In genomic region chr11:24496728-24497396, GRCh38 we compare ENCODE assay signal across 8 cellular contexts. TPM values are rescaled to one million over a fixed set of nuclear protein-coding genes. Genes with fewer than 3 reads are reported as not detected.
A peak's percentile ranks its signal among the peaks of the same experiment; 100 is the strongest.
DNase-seq lines count a peak whose midpoint lies in the region; ATAC-seq and TF ChIP-seq lines count a peak whose summit lies in the region.

Gene LUZP2, plus strand, starts transcription at chr11:24497053.

- ATAC-seq in GM19035 (IDR thresholded peaks at IDR 0.05; ENCODE audit: unreplicated experiment): no peak

- no peak within 1 kb of the TSS for H3K27ac ChIP-seq in vagina

- peak; percentile 14 for DNase-seq in AG08395 (ENCODE audit: low spot score)
- peak; percentile 43 to 73 for DNase-seq in NCI-H2081 (lab: John Stamatoyannopoulos, UW)
- peak; percentile 79 for DNase-seq in ecto neural progenitor cell (ENCODE audit: low spot score)
- DNase-seq in medulla oblongata (ENCODE audit: extremely low spot score): peak; percentile 57
- no peak for DNase-seq in vagina (ENCODE audit: extremely low spot score in 2 of 2)
- no peak for DNase-seq in SIG-M5 (lab: John Stamatoyannopoulos, UW)
- DNase-seq in GM10248 (ENCODE audit: extremely low spot score): no peak

- POLR2A ChIA-PET in GM10248 (lab: Yijun Ruan, JAX): no interaction called here

- H3K4me3 ChIP-seq in vagina: peak within 1 kb of the TSS; percentile 15 to 26

- TF ChIP-seq CTCF in vagina (IDR thresholded peaks at IDR 0.05): no peak
- no peak for TF ChIP-seq CTCF in GM10248 (IDR thresholded peaks at IDR 0.05; ENCODE audit: control extremely low read depth, extremely low read depth, low read depth, missing control alignments)

- intact Hi-C loops in vagina (cut with DNase I): no loop called here

- no peaks in the 10 kb centered on the region for H3K27me3 ChIP-seq in vagina

- H3K4me1 ChIP-seq in vagina: peaks cover 10% of the 10 kb centered on the region

- no peaks in the 10 kb centered on the region for H3K36me3 ChIP-seq in vagina

- TF ChIP-seq POLR2A in vagina (IDR thresholded peaks at IDR 0.05): no peak

- H3K9me3 ChIP-seq in vagina: no peaks in the 10 kb centered on the region

- CTCF ChIA-PET in GM10248 (lab: Yijun Ruan, JAX): interaction anchor here (1.2 kb wide), 1 partner anchor 9 kb away, joined by 4 read pairs; no protein-coding TSS in a partner anchor

RNA-seq across cellular contexts. Expression of gene LUZP2, which starts in this region (rescaled TPM):
- 0.49 TPM for total RNA-seq in vagina

Comparison
In these comparisons a context has a peak if more than half of its experiments do, and no peak if none do; other contexts are left out.
1. DNase-seq: peak in AG08395 (single experiment), NCI-H2081 (2 of 2), ecto neural progenitor cell (single experiment) and medulla oblongata (single experiment); none in vagina (0 of 2), SIG-M5 (single experiment) and GM10248 (single experiment).